Comparison of ENCODE assay signal across 23 cellular contexts in genomic region chr17:63809970-63810369, GRCh38.
"Had no signal": no experiment of that assay in that cellular context is flagged by ENCODE, and none has a peak within 500 bp of the region (broad histone marks: within the 10 kb centered on the region; RNA-seq: fewer than 3 reads in every experiment).

No MANE protein-coding gene starts in this region.

- H3K9me3 ChIP-seq: neutrophil, right lobe of liver, stomach, testis, upper lobe of left lung had no signal

- H3K4me3 ChIP-seq: hepatocyte, right lobe of liver, stomach, testis, upper lobe of left lung had no signal

- H3K27me3 Mint-ChIP-seq: activated naive CD4-positive, alpha-beta T cell treated with anti-CD3 and anti-CD28 coated beads, Interleukin-2, amount 10 ng/mL, durations not matched to agents 7 days and 5 days; effector memory CD8-positive, alpha-beta T cell; natural killer cell treated with Interleukin-12 subunit alpha and Interleukin-12 subunit beta and Interleukin-15 and Interleukin-18, amount 100 ng/mL, for 72 hours had no signal

- H3K27me3 ChIP-seq: hepatocyte, neutrophil, right lobe of liver, stomach, testis, upper lobe of left lung had no signal

- H3K27ac Mint-ChIP-seq: activated naive CD4-positive, alpha-beta T cell treated with anti-CD3 and anti-CD28 coated beads, Interleukin-2, amount 10 ng/mL, durations not matched to agents 7 days and 5 days; WTC11 had no signal

- H3K27ac ChIP-seq: epithelial cell of prostate, hepatocyte, neutrophil, parathyroid adenoma, right lobe of liver, stomach, testis, upper lobe of left lung had no signal

- H3K9me3 Mint-ChIP-seq: activated naive CD4-positive, alpha-beta T cell treated with anti-CD3 and anti-CD28 coated beads, Interleukin-2, amount 10 ng/mL, durations not matched to agents 7 days and 5 days; activated T-cell treated with anti-CD3 and anti-CD28 coated beads, Interleukin-2, amount 50 U/mL, for 4 hours; effector memory CD8-positive, alpha-beta T cell; natural killer cell treated with Interleukin-12 subunit alpha and Interleukin-12 subunit beta and Interleukin-15 and Interleukin-18, amount 100 ng/mL, for 72 hours; WTC11 had no signal

- H3K4me1 ChIP-seq: parathyroid adenoma, right lobe of liver, stomach, testis, upper lobe of left lung had no signal

- DNase-seq: activated CD4-positive, alpha-beta T cell treated with anti-CD3 and anti-CD28 coated beads for 4 hours; activated CD8-positive, alpha-beta memory T cell treated with anti-CD3 and anti-CD28 coated beads, Interleukin-2, amount 50 U/mL, for 4 hours; activated naive CD4-positive, alpha-beta T cell treated with anti-CD3 and anti-CD28 coated beads, Interleukin-2, amount 10 ng/mL, durations not matched to agents 7 days and 5 days; activated T-cell treated with anti-CD3 and anti-CD28 coated beads, Interleukin-2, amount 50 U/mL, for 4 hours; amniotic stem cell; effector memory CD8-positive, alpha-beta T cell; foreskin fibroblast; mesendoderm; right lobe of liver; small intestine; stimulated activated CD4-positive, alpha-beta T cell treated with anti-CD3 and anti-CD28 coated beads, Interleukin-15, amount 100 ng/mL, for 24 hours; stimulated activated CD4-positive, alpha-beta T cell treated with anti-CD3 and anti-CD28 coated beads, Interleukin-2, amount 100 ng/mL, for 48 hours; stomach; SW 1271; T-helper 2 cell; testis; upper lobe of left lung had no signal

- ATAC-seq: activated T-cell treated with anti-CD3 and anti-CD28 coated beads, Interleukin-2, amount 50 U/mL, for 4 hours; effector memory CD8-positive, alpha-beta T cell; natural killer cell treated with Interleukin-12 subunit alpha and Interleukin-12 subunit beta and Interleukin-15 and Interleukin-18, amount 100 ng/mL, for 72 hours; right lobe of liver; WTC11 had no signal

- H3K4me1 Mint-ChIP-seq: activated naive CD4-positive, alpha-beta T cell treated with anti-CD3 and anti-CD28 coated beads, Interleukin-2, amount 10 ng/mL, durations not matched to agents 7 days and 5 days; WTC11 had no signal

- H3K4me3 Mint-ChIP-seq: activated naive CD4-positive, alpha-beta T cell treated with anti-CD3 and anti-CD28 coated beads, Interleukin-2, amount 10 ng/mL, durations not matched to agents 7 days and 5 days; activated T-cell treated with anti-CD3 and anti-CD28 coated beads, Interleukin-2, amount 50 U/mL, for 4 hours; effector memory CD8-positive, alpha-beta T cell; natural killer cell treated with Interleukin-12 subunit alpha and Interleukin-12 subunit beta and Interleukin-15 and Interleukin-18, amount 100 ng/mL, for 72 hours; WTC11 had no signal
